1 cellular context compared by ENCODE assay signal in the genomic region with DNA sequence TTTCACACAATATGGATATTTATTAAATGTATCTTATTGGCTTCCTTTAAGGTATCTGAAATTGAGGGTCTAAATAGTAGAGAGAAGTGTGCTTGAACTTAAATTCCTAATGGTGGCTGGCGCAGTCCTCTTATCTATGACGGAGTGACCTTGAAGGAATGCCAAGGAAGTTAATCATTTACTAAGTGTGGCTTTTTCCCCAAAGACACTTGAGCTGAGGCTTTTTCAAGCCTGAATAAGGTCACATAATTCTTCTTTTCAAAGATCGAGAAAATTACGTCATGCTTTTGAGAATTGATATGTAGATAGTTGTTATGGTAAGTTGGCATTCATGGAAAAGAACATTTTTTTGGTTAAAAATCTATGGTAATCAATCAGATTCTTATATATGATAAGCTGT.
A peak's percentile ranks its signal among the peaks of the same experiment; 100 is the strongest.
TF ChIP-seq lines count a peak whose summit lies in the region.

No MANE protein-coding gene starts in this region.

TF ChIP-seq in HepG2, 621 proteins besides CTCF, POLR2A, EP300 and RAD21:
- TF ChIP-seq, protein P1, sequence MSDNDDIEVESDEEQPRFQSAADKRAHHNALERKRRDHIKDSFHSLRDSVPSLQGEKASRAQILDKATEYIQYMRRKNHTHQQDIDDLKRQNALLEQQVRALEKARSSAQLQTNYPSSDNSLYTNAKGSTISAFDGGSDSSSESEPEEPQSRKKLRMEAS (IDR thresholded peaks at IDR 0.05) = no peak
- TF ChIP-seq ZNF577 (CRISPR knock-in tag; IDR thresholded peaks at IDR 0.05; ENCODE audit: borderline replicate concordance, low read depth) (no peak), NFE2L1 (CRISPR knock-in tag; IDR thresholded peaks at IDR 0.05; ENCODE audit: borderline replicate concordance) (no peak), MEIS2 (CRISPR knock-in tag; IDR thresholded peaks at IDR 0.05) (no peak), ATF7 (IDR thresholded peaks at IDR 0.05) (peak; percentile 87), ATF7 (CRISPR knock-in tag; IDR thresholded peaks at IDR 0.05) (no peak), ELF3 (CRISPR knock-in tag; IDR thresholded peaks at IDR 0.05) (no peak), CREB1 (IDR thresholded peaks at IDR 0.05) (peak; percentile 22; the same call in 1 of the 2 replicates), CREB1 (CRISPR knock-in tag; IDR thresholded peaks at IDR 0.05) (no peak)
- TF ChIP-seq, protein P2, sequence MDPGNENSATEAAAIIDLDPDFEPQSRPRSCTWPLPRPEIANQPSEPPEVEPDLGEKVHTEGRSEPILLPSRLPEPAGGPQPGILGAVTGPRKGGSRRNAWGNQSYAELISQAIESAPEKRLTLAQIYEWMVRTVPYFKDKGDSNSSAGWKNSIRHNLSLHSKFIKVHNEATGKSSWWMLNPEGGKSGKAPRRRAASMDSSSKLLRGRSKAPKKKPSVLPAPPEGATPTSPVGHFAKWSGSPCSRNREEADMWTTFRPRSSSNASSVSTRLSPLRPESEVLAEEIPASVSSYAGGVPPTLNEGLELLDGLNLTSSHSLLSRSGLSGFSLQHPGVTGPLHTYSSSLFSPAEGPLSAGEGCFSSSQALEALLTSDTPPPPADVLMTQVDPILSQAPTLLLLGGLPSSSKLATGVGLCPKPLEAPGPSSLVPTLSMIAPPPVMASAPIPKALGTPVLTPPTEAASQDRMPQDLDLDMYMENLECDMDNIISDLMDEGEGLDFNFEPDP (CRISPR knock-in tag; conservative IDR thresholded peaks at IDR 0.05) = no peak
- TF ChIP-seq, protein P3, sequence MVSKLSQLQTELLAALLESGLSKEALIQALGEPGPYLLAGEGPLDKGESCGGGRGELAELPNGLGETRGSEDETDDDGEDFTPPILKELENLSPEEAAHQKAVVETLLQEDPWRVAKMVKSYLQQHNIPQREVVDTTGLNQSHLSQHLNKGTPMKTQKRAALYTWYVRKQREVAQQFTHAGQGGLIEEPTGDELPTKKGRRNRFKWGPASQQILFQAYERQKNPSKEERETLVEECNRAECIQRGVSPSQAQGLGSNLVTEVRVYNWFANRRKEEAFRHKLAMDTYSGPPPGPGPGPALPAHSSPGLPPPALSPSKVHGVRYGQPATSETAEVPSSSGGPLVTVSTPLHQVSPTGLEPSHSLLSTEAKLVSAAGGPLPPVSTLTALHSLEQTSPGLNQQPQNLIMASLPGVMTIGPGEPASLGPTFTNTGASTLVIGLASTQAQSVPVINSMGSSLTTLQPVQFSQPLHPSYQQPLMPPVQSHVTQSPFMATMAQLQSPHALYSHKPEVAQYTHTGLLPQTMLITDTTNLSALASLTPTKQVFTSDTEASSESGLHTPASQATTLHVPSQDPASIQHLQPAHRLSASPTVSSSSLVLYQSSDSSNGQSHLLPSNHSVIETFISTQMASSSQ (IDR thresholded peaks at IDR 0.05; ENCODE audit: low read depth) = peak; percentile 74
- TF ChIP-seq, protein P3 (CRISPR knock-in tag; IDR thresholded peaks at IDR 0.05; ENCODE audit: borderline replicate concordance) = no peak; the same call in 1 of the 2 replicates
- TF ChIP-seq, protein P4, sequence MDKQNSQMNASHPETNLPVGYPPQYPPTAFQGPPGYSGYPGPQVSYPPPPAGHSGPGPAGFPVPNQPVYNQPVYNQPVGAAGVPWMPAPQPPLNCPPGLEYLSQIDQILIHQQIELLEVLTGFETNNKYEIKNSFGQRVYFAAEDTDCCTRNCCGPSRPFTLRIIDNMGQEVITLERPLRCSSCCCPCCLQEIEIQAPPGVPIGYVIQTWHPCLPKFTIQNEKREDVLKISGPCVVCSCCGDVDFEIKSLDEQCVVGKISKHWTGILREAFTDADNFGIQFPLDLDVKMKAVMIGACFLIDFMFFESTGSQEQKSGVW (CRISPR knock-in tag; IDR thresholded peaks at IDR 0.05; ENCODE audit: borderline replicate concordance) = no peak
